In the genomic region with DNA sequence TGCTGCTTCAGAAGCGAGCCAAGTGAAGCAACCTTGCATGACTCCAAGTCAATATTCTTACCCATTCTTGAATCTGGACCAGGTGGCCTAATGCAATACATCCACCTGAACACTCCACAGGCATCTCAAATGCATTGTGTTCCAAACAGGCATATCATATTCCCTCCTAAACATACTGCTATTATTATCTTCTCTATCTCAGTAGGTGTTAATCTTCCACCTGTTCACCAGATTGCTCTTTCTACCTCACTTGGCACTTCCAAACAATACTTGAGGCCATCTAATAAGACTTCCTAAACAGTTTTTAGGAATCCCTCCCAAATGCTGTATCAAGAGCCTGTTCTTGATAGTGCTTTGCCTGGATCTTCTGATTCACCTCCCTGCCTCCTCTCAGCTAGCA, we compare ENCODE assay signal across 23 cellular contexts.
DNase-seq lines count a peak whose midpoint lies in the region; ATAC-seq and TF ChIP-seq lines count a peak whose summit lies in the region.
"Had no signal": no experiment of that assay in that cellular context is flagged by ENCODE, and none has a peak within 500 bp of the region (broad histone marks: within the 10 kb centered on the region; RNA-seq: fewer than 3 reads in every experiment).

No MANE protein-coding gene starts in this region.

- intact Hi-C loops in adrenal gland (cut with DNase I), result no loop called here

- H3K9me3 Mint-ChIP-seq in GM23338, result no peaks in the 10 kb centered on the region
- peaks cover 0 to 5% of the 10 kb centered on the region in 2 donors for H3K9me3 Mint-ChIP-seq in activated naive CD4-positive, alpha-beta T cell treated with anti-CD3 and anti-CD28 coated beads, Interleukin-2, amount 50 U/mL, for 72 hours
- H3K9me3 Mint-ChIP-seq: T-cell had no signal

- H3K4me3 ChIP-seq in GM23338, result no peak overlapping the region
- H3K4me3 ChIP-seq in adrenal gland, result no peak overlapping the region
- H3K4me3 ChIP-seq: PC-9, SJSA1 had no signal

- H3F3A ChIP-seq in GM23338 (replicated peaks; ENCODE audit: low read depth), result no peaks in the 10 kb centered on the region

- no peaks in the 10 kb centered on the region for H3K9me3 ChIP-seq in adrenal gland (replicated peaks in 1 of 3)
- H3K9me3 ChIP-seq: BE2C, SJSA1 had no signal

- H3K36me3 ChIP-seq in GM23338 (ENCODE audit: insufficient read depth) (no peaks in the 10 kb centered on the region), adrenal gland (replicated peaks in 1 of 2) (no peaks in the 10 kb centered on the region)
- H3K36me3 ChIP-seq: BE2C, SJSA1 had no signal

- no peak overlapping the region for H3K27ac Mint-ChIP-seq in GM23338
- no peak overlapping the region for H3K27ac Mint-ChIP-seq in activated naive CD4-positive, alpha-beta T cell treated with anti-CD3 and anti-CD28 coated beads, Interleukin-2, amount 50 U/mL, for 72 hours
- H3K27ac Mint-ChIP-seq: CD14-positive monocyte; CD8-positive, alpha-beta memory T cell; T-cell had no signal

- no peak overlapping the region for H3K27ac ChIP-seq in GM23338 (ENCODE audit: low read depth)
- H3K27ac ChIP-seq in adrenal gland, result no peak overlapping the region
- H3K27ac ChIP-seq: PC-9, SJSA1 had no signal

- no peaks in the 10 kb centered on the region for H3K4me1 ChIP-seq in GM23338 (ENCODE audit: insufficient read depth)
- H3K4me1 ChIP-seq in adrenal gland (replicated peaks in 1 of 2), result no peaks in the 10 kb centered on the region
- H3K4me1 ChIP-seq: BE2C, SJSA1 had no signal

- peaks cover 4% of the 10 kb centered on the region; the same call in 2 of the 3 replicates for H3K4me1 Mint-ChIP-seq in GM23338

- H3K79me2 ChIP-seq in GM23338 (replicated peaks; ENCODE audit: insufficient read depth), result no peaks in the 10 kb centered on the region

- no peak for ATAC-seq in GM23338
- no peak for ATAC-seq in activated naive CD4-positive, alpha-beta T cell treated with anti-CD3 and anti-CD28 coated beads, Interleukin-2, amount 50 U/mL, for 72 hours
- ATAC-seq: T-cell had no signal

- H2AFZ ChIP-seq in GM23338, result peak overlapping the region; percentile 63; the same call in 1 of the 2 replicates
- H2AFZ ChIP-seq: PC-9 had no signal

- H3K4me2 ChIP-seq in GM23338, result no peak overlapping the region
- H3K4me2 ChIP-seq: PC-9 had no signal

- no peaks in the 10 kb centered on the region for H3K36me3 Mint-ChIP-seq in GM23338 (ENCODE audit: low read depth)
- no peaks in the 10 kb centered on the region for H3K36me3 Mint-ChIP-seq in activated naive CD4-positive, alpha-beta T cell treated with anti-CD3 and anti-CD28 coated beads, Interleukin-2, amount 50 U/mL, for 72 hours
- H3K36me3 Mint-ChIP-seq: CD14-positive monocyte; CD8-positive, alpha-beta memory T cell; T-cell had no signal

- H3K27me3 ChIP-seq in GM23338 (ENCODE audit: insufficient read depth) (no peaks in the 10 kb centered on the region), adrenal gland (no peaks in the 10 kb centered on the region)
- H3K27me3 ChIP-seq: SJSA1 had no signal

- H3K9me2 ChIP-seq in GM23338 (ENCODE audit: insufficient read depth), result 0 out of 2 replicates have a peak, but pooled peaks cover 16% of the 10 kb centered on the region

- TF ChIP-seq POLR2A in adrenal gland (IDR thresholded peaks at IDR 0.05), result no peak

- TF ChIP-seq CTCF in GM23338 (conservative IDR thresholded peaks at IDR 0.05; ENCODE audit: low read depth in 2 of 2) (no peak), adrenal gland (IDR thresholded peaks at IDR 0.05) (no peak)

- peaks cover 4% of the 10 kb centered on the region for H3K27me3 Mint-ChIP-seq in GM23338 (ENCODE audit: insufficient read depth, low read depth, poor library complexity)

- 89 to 96% (median 93%) methylated on average over 1 of the region's 1 CpG for WGBS in adrenal gland, 4 donors

- no peaks in the 10 kb centered on the region for H4K20me1 ChIP-seq in GM23338 (replicated peaks; ENCODE audit: insufficient read depth)

- peak; percentile 72 for DNase-seq in NCI-H2107 treated with DMSO at 0.1 percent for 48 hours (lab: John Stamatoyannopoulos, UW; ENCODE audit: unreplicated experiment)
- DNase-seq in NCI-H2107 (lab: John Stamatoyannopoulos, UW), result no peak
- DNase-seq in GM23338 (ENCODE audit: low spot score), result no peak
- DNase-seq in NCI-H2171 treated with DMSO at 0.1 percent for 48 hours (lab: John Stamatoyannopoulos, UW), result peak; percentile 95
- peak; percentile 72 for DNase-seq in cerebellum (ENCODE audit: low spot score)
- no peak for DNase-seq in adrenal gland
- DNase-seq in NCI-H1436 treated with DMSO at 0.1 percent for 48 hours (lab: John Stamatoyannopoulos, UW), result no peak
- DNase-seq in activated naive CD4-positive, alpha-beta T cell treated with anti-CD3 and anti-CD28 coated beads, Interleukin-2, amount 50 U/mL, for 72 hours (ENCODE audit: low spot score in 2 of 2), result no peak
- DNase-seq: 8988T; ACHN; BE2C; CD8-positive, alpha-beta memory T cell; DMS153; HCEC 1CT; NCI-H1048; NCI-H1436; NCI-H2029 treated with DMSO at 0.1 percent for 48 hours; NCI-H510A; PC-9; Right ventricle myocardium superior; T-cell had no signal

- H3K4me3 Mint-ChIP-seq in GM23338, result no peak overlapping the region
- H3K4me3 Mint-ChIP-seq: CD14-positive monocyte; CD8-positive, alpha-beta memory T cell; T-cell had no signal

TF ChIP-seq in GM23338, 12 proteins besides CTCF, POLR2A, EP300 and RAD21 (continues in another document):
- TF ChIP-seq POLR2AphosphoS5 (IDR thresholded peaks at IDR 0.05; ENCODE audit: low read depth) (no peak), JUNB (IDR thresholded peaks at IDR 0.05; ENCODE audit: unreplicated experiment) (no peak), NANOG (IDR thresholded peaks at IDR 0.05; ENCODE audit: borderline replicate concordance) (no peak)
- TF ChIP-seq, protein P1, sequence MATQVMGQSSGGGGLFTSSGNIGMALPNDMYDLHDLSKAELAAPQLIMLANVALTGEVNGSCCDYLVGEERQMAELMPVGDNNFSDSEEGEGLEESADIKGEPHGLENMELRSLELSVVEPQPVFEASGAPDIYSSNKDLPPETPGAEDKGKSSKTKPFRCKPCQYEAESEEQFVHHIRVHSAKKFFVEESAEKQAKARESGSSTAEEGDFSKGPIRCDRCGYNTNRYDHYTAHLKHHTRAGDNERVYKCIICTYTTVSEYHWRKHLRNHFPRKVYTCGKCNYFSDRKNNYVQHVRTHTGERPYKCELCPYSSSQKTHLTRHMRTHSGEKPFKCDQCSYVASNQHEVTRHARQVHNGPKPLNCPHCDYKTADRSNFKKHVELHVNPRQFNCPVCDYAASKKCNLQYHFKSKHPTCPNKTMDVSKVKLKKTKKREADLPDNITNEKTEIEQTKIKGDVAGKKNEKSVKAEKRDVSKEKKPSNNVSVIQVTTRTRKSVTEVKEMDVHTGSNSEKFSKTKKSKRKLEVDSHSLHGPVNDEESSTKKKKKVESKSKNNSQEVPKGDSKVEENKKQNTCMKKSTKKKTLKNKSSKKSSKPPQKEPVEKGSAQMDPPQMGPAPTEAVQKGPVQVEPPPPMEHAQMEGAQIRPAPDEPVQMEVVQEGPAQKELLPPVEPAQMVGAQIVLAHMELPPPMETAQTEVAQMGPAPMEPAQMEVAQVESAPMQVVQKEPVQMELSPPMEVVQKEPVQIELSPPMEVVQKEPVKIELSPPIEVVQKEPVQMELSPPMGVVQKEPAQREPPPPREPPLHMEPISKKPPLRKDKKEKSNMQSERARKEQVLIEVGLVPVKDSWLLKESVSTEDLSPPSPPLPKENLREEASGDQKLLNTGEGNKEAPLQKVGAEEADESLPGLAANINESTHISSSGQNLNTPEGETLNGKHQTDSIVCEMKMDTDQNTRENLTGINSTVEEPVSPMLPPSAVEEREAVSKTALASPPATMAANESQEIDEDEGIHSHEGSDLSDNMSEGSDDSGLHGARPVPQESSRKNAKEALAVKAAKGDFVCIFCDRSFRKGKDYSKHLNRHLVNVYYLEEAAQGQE (IDR thresholded peaks at IDR 0.05; ENCODE audit: unreplicated experiment), result no peak

Comparison
In these comparisons a context has a peak if more than half of its experiments do, and no peak if none do; other contexts are left out.
1. DNase-seq: peak in NCI-H2107 treated with DMSO at 0.1 percent for 48 hours (single experiment), NCI-H2171 treated with DMSO at 0.1 percent for 48 hours (single experiment) and cerebellum (single experiment); none in NCI-H2107 (single experiment), GM23338 (single experiment), adrenal gland (0 of 7), NCI-H1436 treated with DMSO at 0.1 percent for 48 hours (single experiment) and activated naive CD4-positive, alpha-beta T cell treated with anti-CD3 and anti-CD28 coated beads, Interleukin-2, amount 50 U/mL, for 72 hours (0 of 2).